Comparison of ENCODE assay signal across 8 cellular contexts in the genomic region with DNA sequence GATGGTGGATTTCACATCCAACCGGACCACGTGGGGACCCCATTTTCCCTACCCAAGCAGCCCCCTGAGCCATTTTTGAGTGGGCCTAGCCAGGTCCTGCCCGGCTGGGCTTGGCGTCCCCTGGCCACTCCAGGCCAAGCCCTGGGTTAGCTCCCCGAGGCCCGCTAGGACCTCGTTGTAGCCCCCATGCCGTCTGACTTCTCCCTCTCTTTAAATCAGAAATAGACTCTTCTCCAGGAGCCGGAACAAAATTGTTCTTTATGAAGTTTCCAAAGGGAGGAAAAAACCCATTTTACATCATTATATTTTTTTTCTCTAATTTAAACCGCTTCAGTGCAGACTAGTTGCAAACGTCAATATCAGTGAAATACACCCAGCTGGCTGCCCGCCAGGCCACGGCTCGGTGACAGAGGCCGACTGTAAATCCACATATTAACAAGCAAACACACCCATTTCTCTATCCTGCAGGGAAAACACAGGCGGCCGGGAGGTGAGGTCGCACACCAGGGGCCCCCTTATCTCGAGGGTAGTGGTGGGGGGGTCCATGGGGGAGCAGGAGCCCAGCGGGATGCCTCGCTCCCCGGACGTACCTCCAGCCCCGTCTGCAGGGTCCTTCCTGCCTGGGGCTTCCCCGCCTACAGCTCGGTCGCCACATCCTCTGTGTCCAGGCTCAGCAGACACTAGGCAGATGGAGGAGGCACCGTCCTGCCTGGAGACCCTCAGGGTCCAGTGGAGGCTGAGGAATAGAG.
DNase-seq lines count a peak whose midpoint lies in the region; ATAC-seq and TF ChIP-seq lines count a peak whose summit lies in the region.

No MANE protein-coding gene starts in this region.

- POLR2A ChIA-PET in CD4-positive, alpha-beta T cell (lab: Charles Lee), result no interaction called here

- no peak for TF ChIP-seq CTCF in CD4-positive, alpha-beta T cell (IDR thresholded peaks at IDR 0.05)
- TF ChIP-seq CTCF in cardiac muscle cell (IDR thresholded peaks at IDR 0.05; ENCODE audit: low read depth, low read length) (no peak), transverse colon (IDR thresholded peaks at IDR 0.05) (no peak)

- WGBS in transverse colon (ENCODE audit: low coverage in 1 of 2), 2 donors, result 19% methylated on average over 28 of the region's 28 CpGs; no CpG with 5 or more reads in 1 of the 2 donors

- CTCF ChIA-PET in CD4-positive, alpha-beta T cell (lab: Charles Lee), result no interaction called here

- peak overlapping the region; percentile 42 for H3K4me3 Mint-ChIP-seq in CD4-positive, alpha-beta T cell

- H3K4me1 Mint-ChIP-seq in CD4-positive, alpha-beta T cell (ENCODE audit: low read depth), result peaks cover 27% of the 10 kb centered on the region

- H3K4me1 ChIP-seq in cardiac muscle cell (ENCODE audit: low read depth) (peaks cover 9% of the 10 kb centered on the region), transverse colon (peaks cover 0 to 12% (median 10%) of the 10 kb centered on the region in 4 donors)

- H3K27ac Mint-ChIP-seq in CD4-positive, alpha-beta T cell, result no peak overlapping the region

- H3K27me3 ChIP-seq in CD4-positive, alpha-beta T cell (ENCODE audit: control insufficient read depth, insufficient read depth, low read length), result no peaks in the 10 kb centered on the region
- H3K27me3 ChIP-seq in cardiac muscle cell, result no peaks in the 10 kb centered on the region
- peaks cover 4% of the 10 kb centered on the region for H3K27me3 ChIP-seq in transverse colon

- in situ Hi-C loops in transverse colon (cut with MboI; ENCODE audit: low pct_ligation_motif_present in 1 of 4, low pct_unique_long_range_greater_than_20kb in 1 of 4, low sequenced_read_pairs in 3 of 4), result no loop called here

- H3K9me3 ChIP-seq in CD4-positive, alpha-beta T cell (ENCODE audit: control insufficient read depth, low read length), result no peaks in the 10 kb centered on the region
- H3K9me3 ChIP-seq in cardiac muscle cell (ENCODE audit: low read depth) (no peaks in the 10 kb centered on the region), transverse colon (no peaks in the 10 kb centered on the region)

- intact Hi-C loops in CD4-positive, alpha-beta T cell (cut with DNase I, micrococcal nuclease), result no loop called here
- intact Hi-C loops in transverse colon (cut with DNase I; ENCODE audit: low total_unique reads), result no loop called here

- no peak overlapping the region for H3K27ac ChIP-seq in CD4-positive, alpha-beta T cell (ENCODE audit: low read depth, low read length)
- H3K27ac ChIP-seq in cardiac muscle cell (no peak overlapping the region), transverse colon (peak overlapping the region in 1 of 4 donors; percentile 8)

- H3K36me3 Mint-ChIP-seq in CD4-positive, alpha-beta T cell (ENCODE audit: low read depth), result no peaks in the 10 kb centered on the region

- peak; percentile 58 for ATAC-seq in CD4-positive, alpha-beta T cell (ENCODE audit: poor library complexity)
- ATAC-seq in HG03039 (IDR thresholded peaks at IDR 0.05; ENCODE audit: unreplicated experiment), result no peak

- no peak for TF ChIP-seq POLR2A in transverse colon (IDR thresholded peaks at IDR 0.05)

- no peak for TF ChIP-seq EP300 in transverse colon (IDR thresholded peaks at IDR 0.05; ENCODE audit: low read depth)

- peaks cover 4% of the 10 kb centered on the region for H3K36me3 ChIP-seq in cardiac muscle cell
- H3K36me3 ChIP-seq in transverse colon, result no peaks in the 10 kb centered on the region

- H3K9me3 Mint-ChIP-seq in CD4-positive, alpha-beta T cell, result no peaks in the 10 kb centered on the region

- no peak overlapping the region for H3K4me3 ChIP-seq in cardiac muscle cell
- no peak overlapping the region for H3K4me3 ChIP-seq in transverse colon

- peak in 5 of 10 experiments; percentile 13 to 32 (median 21) for DNase-seq in CD4-positive, alpha-beta T cell
- DNase-seq in HUDEP-2 (lab: John Stamatoyannopoulos, UW; ENCODE audit: unreplicated experiment in 76 of 76), result peak in 66 of 76 experiments; percentile 2 to 81 (median 50)
- peak; percentile 24 for DNase-seq in UCSD-AML1 (lab: John Stamatoyannopoulos, UW; ENCODE audit: unreplicated experiment)
- DNase-seq in cardiac muscle cell (ENCODE audit: low read depth in 1 of 2, low spot score in 1 of 2), result peak; percentile 26 to 54
- DNase-seq in transverse colon, result peak; percentile 77
- no peak for DNase-seq in NCI-H1930 (lab: John Stamatoyannopoulos, UW)
- DNase-seq in SK-N-DZ (ENCODE audit: low spot score), result no peak

- peaks cover 8% of the 10 kb centered on the region for H3K27me3 Mint-ChIP-seq in CD4-positive, alpha-beta T cell

Comparison
In these comparisons a context has a peak if more than half of its experiments do, and no peak if none do; other contexts are left out.
1. DNase-seq: peak in HUDEP-2 (66 of 76), UCSD-AML1 (single experiment), cardiac muscle cell (2 of 2) and transverse colon (single experiment); none in NCI-H1930 (0 of 2) and SK-N-DZ (single experiment).